11 cellular contexts compared by ENCODE assay signal in genomic region chr18:58970943-58971799, GRCh38.
DNase-seq lines count a peak whose midpoint lies in the region; ATAC-seq and TF ChIP-seq lines count a peak whose summit lies in the region.
"Had no signal": no experiment of that assay in that cellular context is flagged by ENCODE, and none has a peak within 500 bp of the region (broad histone marks: within the 10 kb centered on the region; RNA-seq: fewer than 3 reads in every experiment).

No MANE protein-coding gene starts in this region.

- no peak for TF ChIP-seq RAD21 in SK-N-SH (IDR thresholded peaks at IDR 0.05; ENCODE audit: low read length)

- no peaks in the 10 kb centered on the region for H3F3A ChIP-seq in SK-N-SH (replicated peaks; ENCODE audit: insufficient read depth)

- no peaks in the 10 kb centered on the region for H4K20me1 ChIP-seq in Karpas-422 (ENCODE audit: insufficient read depth, low read depth, low read length)
- H4K20me1 ChIP-seq in SK-N-SH (ENCODE audit: insufficient read depth): no peaks in the 10 kb centered on the region

- H3K9ac ChIP-seq in Karpas-422 (ENCODE audit: low read length): no peak overlapping the region
- H3K9ac ChIP-seq in SK-N-SH: no peak overlapping the region

- POLR2A ChIA-PET in HEK293T (lab: Yijun Ruan, JAX): no interaction called here
- POLR2A ChIA-PET in SK-N-SH (lab: Yijun Ruan, JAX): no interaction called here

- WGBS in spleen, 5 donors: 76 to 91% (median 83%) methylated on average over 14 of the region's 14 CpGs
- 94% methylated on average over 14 of the region's 14 CpGs for WGBS in SK-N-SH (ENCODE audit: low lambda C conversion rate)

- H3K9me2 ChIP-seq in Karpas-422 (replicated peaks; ENCODE audit: insufficient read depth, low read length) (no peaks in the 10 kb centered on the region), SK-N-SH (no peaks in the 10 kb centered on the region)

- ATAC-seq in GM19324 (IDR thresholded peaks at IDR 0.05; ENCODE audit: low FRiP score, unreplicated experiment): peak; percentile 78
- ATAC-seq in HG02840 (IDR thresholded peaks at IDR 0.05; ENCODE audit: low FRiP score, unreplicated experiment): peak; percentile 84
- ATAC-seq in left colon: no peak
- ATAC-seq: K562, PC-3 had no signal

- no peak for TF ChIP-seq CTCF in spleen (IDR thresholded peaks at IDR 0.05 in 8 of 11, conservative IDR thresholded peaks at IDR 0.05 in 3 of 11)
- TF ChIP-seq CTCF in SK-N-SH (IDR thresholded peaks at IDR 0.05): no peak

- H2AFZ ChIP-seq in Karpas-422 (ENCODE audit: low read length) (no peak overlapping the region), SK-N-SH (ENCODE audit: low read depth) (no peak overlapping the region)

- H3K27me3 ChIP-seq in Karpas-422 (ENCODE audit: low read length) (no peaks in the 10 kb centered on the region), spleen (replicated peaks in 1 of 7) (no peaks in the 10 kb centered on the region), SK-N-SH (ENCODE audit: insufficient read depth) (no peaks in the 10 kb centered on the region)
- H3K27me3 ChIP-seq: vagina had no signal

- no peak for TF ChIP-seq EP300 in SK-N-SH (IDR thresholded peaks at IDR 0.05; ENCODE audit: borderline replicate concordance in 1 of 2, low read depth in 1 of 2, low read length in 1 of 2)

- no peak overlapping the region for H3K27ac ChIP-seq in Karpas-422 (ENCODE audit: low read length)
- H3K27ac ChIP-seq in spleen: peak overlapping the region in 6 of 8 donors; percentile 10 to 78 (median 44)
- H3K27ac ChIP-seq in SK-N-SH (ENCODE audit: low read depth in 2 of 2, low read length in 1 of 2): no peak overlapping the region
- H3K27ac ChIP-seq: vagina had no signal

- DNase-seq in Karpas-422: peak; percentile 9
- no peak for DNase-seq in spleen
- DNase-seq in left colon: no peak
- DNase-seq in HEK293T (ENCODE audit: extremely low spot score): no peak
- DNase-seq in SK-N-SH: no peak
- DNase-seq: activated CD4-positive, alpha-beta memory T cell treated with anti-CD3 and anti-CD28 coated beads for 36 hours; PC-3 had no signal

- intact Hi-C loops in spleen (cut with DNase I; ENCODE audit: low total_unique reads) (no loop called here), left colon (cut with DNase I, micrococcal nuclease) (no loop called here)

- no peak overlapping the region for H3K4me3 ChIP-seq in Karpas-422 (ENCODE audit: low read length)
- H3K4me3 ChIP-seq in spleen: no peak overlapping the region
- H3K4me3 ChIP-seq in SK-N-SH (ENCODE audit: low read depth in 2 of 2, low read length in 1 of 2): no peak overlapping the region
- H3K4me3 ChIP-seq: K562, vagina had no signal

- H3K4me2 ChIP-seq in Karpas-422 (ENCODE audit: low read depth, low read length, poor library complexity, severe bottlenecking) (no peak overlapping the region), SK-N-SH (no peak overlapping the region)

- CTCF ChIA-PET in HEK293T (lab: Yijun Ruan, JAX) (no interaction called here), SK-N-SH (lab: Yijun Ruan, JAX) (no interaction called here)

- no peak for TF ChIP-seq POLR2A in spleen (IDR thresholded peaks at IDR 0.05)

- H3K4me1 ChIP-seq in Karpas-422 (ENCODE audit: low read length) (peaks cover 37% of the 10 kb centered on the region), spleen (peaks cover 20 to 63% (median 33%) of the 10 kb centered on the region in 6 donors), SK-N-SH (ENCODE audit: control insufficient read depth in 1 of 2, insufficient read depth in 2 of 2, low read depth in 1 of 2, low read length in 1 of 2) (peaks cover 0 to 4% of the 10 kb centered on the region in 2 experiments; a peak in 2 of 4 replicates)

- H3K79me2 ChIP-seq in Karpas-422 (ENCODE audit: low read length) (peaks cover 16% of the 10 kb centered on the region), SK-N-SH (ENCODE audit: insufficient read depth) (no peaks in the 10 kb centered on the region)

- no peaks in the 10 kb centered on the region for H3K9me3 ChIP-seq in Karpas-422 (ENCODE audit: low read length)
- H3K9me3 ChIP-seq in spleen: no peaks in the 10 kb centered on the region
- no peaks in the 10 kb centered on the region for H3K9me3 ChIP-seq in SK-N-SH
- H3K9me3 ChIP-seq: vagina had no signal

- no peaks in the 10 kb centered on the region for H3K36me3 ChIP-seq in Karpas-422 (ENCODE audit: insufficient read depth, low read length)
- H3K36me3 ChIP-seq in spleen: peaks cover 0 to 18% (median 3%) of the 10 kb centered on the region in 6 donors
- peaks cover 8 to 17% of the 10 kb centered on the region in 2 experiments for H3K36me3 ChIP-seq in SK-N-SH (replicated peaks in 1 of 2; ENCODE audit: control insufficient read depth in 1 of 2, insufficient read depth in 2 of 2, low read length in 1 of 2)

TF ChIP-seq in HEK293T, 16 proteins besides CTCF, POLR2A, EP300 and RAD21:
- TF ChIP-seq ELF4 (IDR thresholded peaks at IDR 0.05) (no peak), HDGF (IDR thresholded peaks at IDR 0.05; ENCODE audit: borderline replicate concordance) (no peak)
TF ChIP-seq in HEK293T: peak in this region for 0.

TF ChIP-seq in SK-N-SH, 30 proteins besides CTCF, POLR2A, EP300 and RAD21:
- TF ChIP-seq MEF2A (IDR thresholded peaks at IDR 0.05; ENCODE audit: borderline replicate concordance, low read depth) (no peak), MAX (IDR thresholded peaks at IDR 0.05; ENCODE audit: low read depth) (no peak), FOXJ3 (CRISPR knock-in tag; IDR thresholded peaks at IDR 0.05) (no peak), RCOR1 (IDR thresholded peaks at IDR 0.05; ENCODE audit: low read length) (no peak), FOSL2 (IDR thresholded peaks at IDR 0.05; ENCODE audit: borderline replicate concordance, low read depth) (no peak), ZBTB33 (IDR thresholded peaks at IDR 0.05; ENCODE audit: borderline replicate concordance, low read depth) (no peak), SIN3A (IDR thresholded peaks at IDR 0.05; ENCODE audit: borderline replicate concordance, low read depth, low read length) (no peak), USF1 (IDR thresholded peaks at IDR 0.05; ENCODE audit: borderline replicate concordance, low read depth) (no peak), GABPA (IDR thresholded peaks at IDR 0.05; ENCODE audit: low read depth) (no peak)
TF ChIP-seq in SK-N-SH: peak in this region for 0.

Comparison
In these comparisons a context has a peak if more than half of its experiments do, and no peak if none do; other contexts are left out.
1. H3K27ac ChIP-seq: peak in spleen (6 of 8); none in Karpas-422 (single experiment) and SK-N-SH (0 of 2).